Comparison of ENCODE assay signal across 31 cellular contexts in the genomic region with DNA sequence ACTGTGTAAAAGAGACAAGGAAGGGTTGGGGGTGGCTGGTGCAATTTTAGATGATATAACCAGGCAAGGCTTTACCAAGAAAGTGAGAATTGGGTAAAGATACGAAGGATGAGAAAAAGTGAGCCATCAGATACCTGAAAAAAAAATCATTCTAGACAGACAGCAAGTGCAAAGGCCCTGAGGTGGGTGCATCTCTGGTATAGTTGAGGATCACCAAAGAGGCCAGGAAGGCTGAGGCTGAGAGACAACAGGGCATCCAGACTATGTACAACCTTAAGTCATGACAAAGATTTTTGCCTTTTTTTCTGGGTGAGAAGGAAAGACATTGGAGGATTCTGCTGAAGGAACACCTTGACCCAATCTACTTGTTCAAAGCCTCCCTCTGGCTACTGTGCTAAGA. TPM values are rescaled to one million over a fixed set of nuclear protein-coding genes. Genes with fewer than 3 reads are reported as not detected.
"Had no signal": no experiment of that assay in that cellular context is flagged by ENCODE, and none has a peak within 500 bp of the region (broad histone marks: within the 10 kb centered on the region; RNA-seq: fewer than 3 reads in every experiment).

No MANE protein-coding gene starts in this region.

- H3K9me3 Mint-ChIP-seq: stimulated activated effector memory CD8-positive, alpha-beta T cell treated with anti-CD3 and anti-CD28 coated beads, Interleukin-12 subunit alpha, Interleukin-12 subunit beta, amount 100 ng/mL, for 72 hours; stimulated activated memory B cell treated with anti-CD40 and anti-IgM and Interleukin-4, amounts not matched to agents 10 μg/mL and 1 μg/mL and 100 μg/mL, for 72 hours; stimulated activated naive CD8-positive, alpha-beta T cell treated with anti-CD3 and anti-CD28 coated beads, Interleukin-15, amount 100 ng/mL, for 72 hours; stimulated activated naive CD8-positive, alpha-beta T cell treated with anti-CD3 and anti-CD28 coated beads, Interleukin-15, Interleukin-2, amounts not matched to agents 100 ng/mL and 50 ng/mL, for 24 hours; type B pancreatic cell had no signal

- H3K4me3 Mint-ChIP-seq: stimulated activated effector memory CD8-positive, alpha-beta T cell treated with anti-CD3 and anti-CD28 coated beads, Interleukin-12 subunit alpha, Interleukin-12 subunit beta, amount 100 ng/mL, for 72 hours; stimulated activated memory B cell treated with anti-CD40 and anti-IgM and Interleukin-4, amounts not matched to agents 10 μg/mL and 1 μg/mL and 100 μg/mL, for 72 hours; stimulated activated naive B cell treated with anti-CD40 and anti-IgM and Interleukin-4, amounts not matched to agents 10 μg/mL and 1 μg/mL and 100 μg/mL, for 72 hours; stimulated activated naive CD8-positive, alpha-beta T cell treated with anti-CD3 and anti-CD28 coated beads, Interleukin-15, amount 100 ng/mL, for 72 hours; stimulated activated naive CD8-positive, alpha-beta T cell treated with anti-CD3 and anti-CD28 coated beads, Interleukin-15, Interleukin-2, amounts not matched to agents 100 ng/mL and 50 ng/mL, for 24 hours; type B pancreatic cell had no signal

- H3K4me1 ChIP-seq: stomach, suprapubic skin, testis, thyroid gland, tibial artery, transverse colon, upper lobe of left lung, upper lobe of right lung, uterus, vagina had no signal

- H3K36me3 Mint-ChIP-seq: stimulated activated effector memory CD8-positive, alpha-beta T cell treated with anti-CD3 and anti-CD28 coated beads, Interleukin-12 subunit alpha, Interleukin-12 subunit beta, amount 100 ng/mL, for 72 hours; stimulated activated memory B cell treated with anti-CD40 and anti-IgM and Interleukin-4, amounts not matched to agents 10 μg/mL and 1 μg/mL and 100 μg/mL, for 72 hours; stimulated activated naive B cell treated with anti-CD40 and anti-IgM and Interleukin-4, amounts not matched to agents 10 μg/mL and 1 μg/mL and 100 μg/mL, for 72 hours; type B pancreatic cell had no signal

- ATAC-seq: stimulated activated effector memory CD8-positive, alpha-beta T cell treated with anti-CD3 and anti-CD28 coated beads, Interleukin-12 subunit alpha, Interleukin-12 subunit beta, amount 100 ng/mL, for 72 hours; stimulated activated memory B cell treated with anti-CD40 and anti-IgM and Interleukin-4, amounts not matched to agents 10 μg/mL and 1 μg/mL and 100 μg/mL, for 72 hours; stimulated activated naive B cell treated with anti-CD40 and anti-IgM and Interleukin-4, amounts not matched to agents 10 μg/mL and 1 μg/mL and 100 μg/mL, for 72 hours; stimulated activated naive CD8-positive, alpha-beta T cell treated with anti-CD3 and anti-CD28 coated beads, Interleukin-15, amount 100 ng/mL, for 72 hours; stimulated activated naive CD8-positive, alpha-beta T cell treated with anti-CD3 and anti-CD28 coated beads, Interleukin-15, Interleukin-2, amounts not matched to agents 100 U/mL and 50 U/mL, for 24 hours; upper lobe of right lung had no signal

- H3K27ac Mint-ChIP-seq: stimulated activated effector memory CD8-positive, alpha-beta T cell treated with anti-CD3 and anti-CD28 coated beads, Interleukin-12 subunit alpha, Interleukin-12 subunit beta, amount 100 ng/mL, for 72 hours; stimulated activated memory B cell treated with anti-CD40 and anti-IgM and Interleukin-4, amounts not matched to agents 10 μg/mL and 1 μg/mL and 100 μg/mL, for 72 hours; stimulated activated naive B cell treated with anti-CD40 and anti-IgM and Interleukin-4, amounts not matched to agents 10 μg/mL and 1 μg/mL and 100 μg/mL, for 72 hours; stimulated activated naive CD8-positive, alpha-beta T cell treated with anti-CD3 and anti-CD28 coated beads, Interleukin-15, Interleukin-2, amounts not matched to agents 100 ng/mL and 50 ng/mL, for 24 hours; type B pancreatic cell had no signal

- H3K4me3 ChIP-seq: stomach, suprapubic skin, testis, thoracic aorta, thyroid gland, tibial artery, tibial nerve, transverse colon, upper lobe of left lung, upper lobe of right lung, uterus, vagina had no signal

- H3K27ac ChIP-seq: stomach, suprapubic skin, testis, thoracic aorta, thyroid gland, tibial artery, tibial nerve, transverse colon, upper lobe of left lung, upper lobe of right lung, uterus, vagina had no signal

- FAIRE-seq: urothelium cell line had no signal

- H3K4me1 Mint-ChIP-seq: stimulated activated effector memory CD8-positive, alpha-beta T cell treated with anti-CD3 and anti-CD28 coated beads, Interleukin-12 subunit alpha, Interleukin-12 subunit beta, amount 100 ng/mL, for 72 hours; stimulated activated memory B cell treated with anti-CD40 and anti-IgM and Interleukin-4, amounts not matched to agents 10 μg/mL and 1 μg/mL and 100 μg/mL, for 72 hours; stimulated activated naive B cell treated with anti-CD40 and anti-IgM and Interleukin-4, amounts not matched to agents 10 μg/mL and 1 μg/mL and 100 μg/mL, for 72 hours; stimulated activated naive CD8-positive, alpha-beta T cell treated with anti-CD3 and anti-CD28 coated beads, Interleukin-15, amount 100 ng/mL, for 72 hours had no signal

- H3K9me3 ChIP-seq: stomach, suprapubic skin, testis, thoracic aorta, thyroid gland, tibial artery, tibial nerve, transverse colon, upper lobe of left lung, upper lobe of right lung, uterus, vagina had no signal

- H3K27me3 ChIP-seq: testis, thyroid gland, tibial nerve, upper lobe of left lung, upper lobe of right lung, uterus, vagina had no signal

- H3K36me3 ChIP-seq: stomach, suprapubic skin, thoracic aorta, thyroid gland, tibial artery, transverse colon, upper lobe of left lung, upper lobe of right lung, uterus, vagina had no signal

- DNase-seq: stimulated activated CD4-positive, alpha-beta T cell treated with anti-CD3 and anti-CD28 coated beads, Interleukin-2, amount 100 ng/mL, for 48 hours; stimulated activated CD4-positive, alpha-beta T cell treated with anti-CD3 and anti-CD28 coated beads, Interleukin-4, amount 100 ng/mL, for 1 hour; stimulated activated CD4-positive, alpha-beta T cell treated with anti-CD3 and anti-CD28 coated beads, Interleukin-4, amount 100 ng/mL, for 24 hours; stimulated activated CD4-positive, alpha-beta T cell treated with anti-CD3 and anti-CD28 coated beads, Interleukin-4, amount 100 ng/mL, for 4 hours; stimulated activated CD8-positive, alpha-beta memory T cell treated with anti-CD3 and anti-CD28 coated beads, Interleukin-4, amount 100 ng/mL, for 48 hours; stimulated activated naive B cell treated with anti-CD40 and anti-IgM and Interleukin-4, amounts not matched to agents 10 μg/mL and 1 μg/mL and 100 μg/mL, for 72 hours; stimulated activated naive CD4-positive, alpha-beta T cell; stimulated activated naive CD4-positive, alpha-beta T cell treated with Interleukin-2 at 50 U/mL for 16 hours; stimulated activated naive CD8-positive, alpha-beta T cell treated with anti-CD3 and anti-CD28 coated beads, Interleukin-15, amount 100 ng/mL, for 72 hours; stimulated activated naive CD8-positive, alpha-beta T cell treated with anti-CD3 and anti-CD28 coated beads, Interleukin-15, Interleukin-2, amounts not matched to agents 100 U/mL and 50 U/mL, for 24 hours; stomach; substantia nigra; testis; thyroid gland; tibial artery; transverse colon; trophoblast cell; upper lobe of left lung; upper lobe of right lung; uterus had no signal

RNA-seq across cellular contexts. Expression of gene RXRG, which starts 29.9 kb away (rescaled TPM):
- total RNA-seq: vagina had no signal

RNA-seq across cellular contexts. Expression of gene LMX1A, which starts 58.6 kb away (rescaled TPM):
- total RNA-seq: stomach, temporal lobe, upper lobe of right lung, ureter, vagina had no signal
- polyA plus RNA-seq: stomach had no signal
